8 cellular contexts compared by ENCODE assay signal in genomic region chr6:28124350-28124970, GRCh38. TPM values are rescaled to one million over a fixed set of nuclear protein-coding genes. Genes with fewer than 3 reads are reported as not detected.
DNase-seq lines count a peak whose midpoint lies in the region; ATAC-seq and TF ChIP-seq lines count a peak whose summit lies in the region.

TSS of gene ZSCAN16 (plus strand) at chr6:28124609. CDS start at chr6:28125444, 835 bp downstream.

- intact Hi-C loops in activated CD4-positive, alpha-beta memory T cell treated with anti-CD3 and anti-CD28 coated beads for 36 hours (cut with micrococcal nuclease), result loop anchor here (1.0 to 2.0 kb wide), 2 partner anchors 16 to 20 kb away; partner anchors contain the start of gene ZKSCAN8
- intact Hi-C loops in lower leg skin (cut with DNase I; ENCODE audit: low total_unique reads), result no loop called here

- H3K9ac ChIP-seq in BLaER1, result peak within 1 kb of the TSS; percentile 86

- no peaks in the 10 kb centered on the region for H3K9me3 Mint-ChIP-seq in activated CD4-positive, alpha-beta memory T cell treated with anti-CD3 and anti-CD28 coated beads for 36 hours

- peaks cover 61% of the 10 kb centered on the region for H3K36me3 ChIP-seq in BLaER1

- peak within 1 kb of the TSS; percentile 91 for H3K27ac Mint-ChIP-seq in activated CD4-positive, alpha-beta memory T cell treated with anti-CD3 and anti-CD28 coated beads for 36 hours

- DNase-seq in NCI-H526 treated with DMSO at 0.1 percent for 48 hours (lab: John Stamatoyannopoulos, UW) (peak; percentile 86), ecto neural progenitor cell (ENCODE audit: low spot score) (peak; percentile 87), lower leg skin (ENCODE audit: low spot score in 2 of 2) (peak; percentile 59 to 94)
- DNase-seq in activated CD4-positive, alpha-beta memory T cell treated with anti-CD3 and anti-CD28 coated beads for 36 hours, result peak; percentile 84
- DNase-seq in stimulated activated CD4-positive, alpha-beta T cell treated with anti-CD3 and anti-CD28 coated beads, Interleukin-4, amount 100 ng/mL, for 48 hours (ENCODE audit: low read depth in 2 of 2), result peak; percentile 59 to 64

- no peaks in the 10 kb centered on the region for H3K9me3 ChIP-seq in BLaER1

- ATAC-seq in GM19351 (IDR thresholded peaks at IDR 0.05; ENCODE audit: unreplicated experiment), result peak; percentile 98
- ATAC-seq in HG03460 (IDR thresholded peaks at IDR 0.05; ENCODE audit: unreplicated experiment), result peak; percentile 95

- CTCF ChIA-PET in activated CD4-positive, alpha-beta memory T cell treated with anti-CD3 and anti-CD28 coated beads for 36 hours (lab: Charles Lee), result interaction anchor here (0.7 to 3.0 kb wide), 5 partner anchors 15 to 231 kb away, joined by 3 to 16 read pairs (median 7); partner anchors contain the start of genes ZKSCAN3 and ZKSCAN8

- POLR2A ChIA-PET in activated CD4-positive, alpha-beta memory T cell treated with anti-CD3 and anti-CD28 coated beads for 36 hours (lab: Charles Lee), result interaction anchor here (0.6 to 2.0 kb wide), 6 partner anchors 10 to 241 kb away, joined by 3 to 10 read pairs (median 4); partner anchors contain the start of genes ZKSCAN4 and ZKSCAN8

- no peaks in the 10 kb centered on the region for H3K27me3 Mint-ChIP-seq in activated CD4-positive, alpha-beta memory T cell treated with anti-CD3 and anti-CD28 coated beads for 36 hours

- H3K4me1 ChIP-seq in BLaER1, result peaks cover 32% of the 10 kb centered on the region

- no peak for TF ChIP-seq POLR2A in lower leg skin (IDR thresholded peaks at IDR 0.05)

- peaks cover 35% of the 10 kb centered on the region for H3K4me1 Mint-ChIP-seq in activated CD4-positive, alpha-beta memory T cell treated with anti-CD3 and anti-CD28 coated beads for 36 hours (ENCODE audit: low read depth)

- TF ChIP-seq CTCF in lower leg skin (IDR thresholded peaks at IDR 0.05), result no peak

- peaks cover 40% of the 10 kb centered on the region for H4K20me1 ChIP-seq in BLaER1

- H3K36me3 Mint-ChIP-seq in activated CD4-positive, alpha-beta memory T cell treated with anti-CD3 and anti-CD28 coated beads for 36 hours, result peaks cover 28% of the 10 kb centered on the region

- H3K27me3 ChIP-seq in BLaER1, result no peaks in the 10 kb centered on the region

- H3K4me3 ChIP-seq in BLaER1 (peak within 1 kb of the TSS; percentile 90), lower leg skin (ENCODE audit: low read depth, poor library complexity, severe bottlenecking) (peak within 1 kb of the TSS; percentile 56)

- H3K4me3 Mint-ChIP-seq in activated CD4-positive, alpha-beta memory T cell treated with anti-CD3 and anti-CD28 coated beads for 36 hours, result peak within 1 kb of the TSS; percentile 91

- 0% methylated on average over 28 of the region's 28 CpGs for WGBS in lower leg skin, 2 donors

- peak within 1 kb of the TSS; percentile 92 for H3K4me2 ChIP-seq in BLaER1

- H3K27ac ChIP-seq in BLaER1, result peak within 1 kb of the TSS; percentile 89

RNA-seq across cellular contexts. Expression of gene ZSCAN16, which starts in this region (rescaled TPM):
- 1 to 10 TPM; 2.8 to 3.6 TPM for total RNA-seq in activated CD4-positive, alpha-beta memory T cell treated with anti-CD3 and anti-CD28 coated beads for 36 hours
- 1 to 10 TPM; 3.9 to 6.1 (median 5.3) TPM for total RNA-seq in lower leg skin

Comparison
In these comparisons a context has a peak if more than half of its experiments do, and no peak if none do; other contexts are left out.
1. Peak in every context shown above with its lines: DNase-seq, ATAC-seq, H3K4me3 ChIP-seq and H3K27ac ChIP-seq.